Comparison of ENCODE assay signal across 9 cellular contexts in genomic region chr7:73704640-73705550, GRCh38. TPM values are rescaled to one million over a fixed set of nuclear protein-coding genes. Genes with fewer than 3 reads are reported as not detected.
DNase-seq lines count a peak whose midpoint lies in the region; ATAC-seq and TF ChIP-seq lines count a peak whose summit lies in the region.
"Had no signal": no experiment of that assay in that cellular context is flagged by ENCODE, and none has a peak within 500 bp of the region (broad histone marks: within the 10 kb centered on the region; RNA-seq: fewer than 3 reads in every experiment).

No MANE protein-coding gene starts in this region.

- no peak overlapping the region for H3K4me3 ChIP-seq in HEK293 (ENCODE audit: low read depth, low read length)
- H3K4me3 ChIP-seq in fibroblast of pulmonary artery (replicated peaks; ENCODE audit: low read depth, low read length): no peak overlapping the region
- H3K4me3 ChIP-seq in stomach smooth muscle (ENCODE audit: low read length in 2 of 2): peak overlapping the region in 1 of 2 donors; percentile 43
- no peak overlapping the region for H3K4me3 ChIP-seq in tibial nerve

- no peak overlapping the region for H3K4me3 Mint-ChIP-seq in activated naive CD8-positive, alpha-beta T cell treated with anti-CD3 and anti-CD28 coated beads, Interleukin-2, amount 50 U/mL, for 24 hours

- ATAC-seq in SK-N-SH treated with all-trans-retinoic acid at 6 μM for 48 hours (peak; percentile 24), GM21576 (IDR thresholded peaks at IDR 0.05; ENCODE audit: unreplicated experiment) (no peak)
- no peak for ATAC-seq in activated naive CD8-positive, alpha-beta T cell treated with anti-CD3 and anti-CD28 coated beads, Interleukin-2, amount 50 U/mL, for 24 hours

- no peak for TF ChIP-seq CTCF in HEK293 (tag by site-specific recombination; IDR thresholded peaks at IDR 0.05)
- no peak for TF ChIP-seq CTCF in fibroblast of pulmonary artery (IDR thresholded peaks at IDR 0.05; ENCODE audit: low read length, missing control alignments)
- TF ChIP-seq CTCF in tibial nerve (IDR thresholded peaks at IDR 0.05): no peak

- POLR2A ChIA-PET in HEK293 (lab: Yijun Ruan, JAX): interaction anchor here (0.6 kb wide), 1 partner anchor 11 kb away, joined by 3 read pairs; no protein-coding TSS in a partner anchor

- TF ChIP-seq EP300 in tibial nerve (IDR thresholded peaks at IDR 0.05): no peak

- H3K27ac ChIP-seq in HEK293 (ENCODE audit: extremely low read depth, low read depth, low read length) (no peak overlapping the region), stomach smooth muscle (ENCODE audit: low read length) (peak overlapping the region; percentile 46), tibial nerve (no peak overlapping the region)

- peaks cover 14% of the 10 kb centered on the region for H3K4me1 Mint-ChIP-seq in activated naive CD8-positive, alpha-beta T cell treated with anti-CD3 and anti-CD28 coated beads, Interleukin-2, amount 50 U/mL, for 24 hours

- H3K27ac Mint-ChIP-seq in activated naive CD8-positive, alpha-beta T cell treated with anti-CD3 and anti-CD28 coated beads, Interleukin-2, amount 50 U/mL, for 24 hours: no peak overlapping the region

- peak; percentile 55 for DNase-seq in fibroblast of pulmonary artery (ENCODE audit: low read depth)
- no peak for DNase-seq in tibial nerve (ENCODE audit: low spot score in 2 of 2)
- no peak for DNase-seq in activated naive CD8-positive, alpha-beta T cell treated with anti-CD3 and anti-CD28 coated beads, Interleukin-2, amount 50 U/mL, for 24 hours
- DNase-seq in cerebellar cortex (ENCODE audit: low spot score): no peak
- DNase-seq: RPMI8226 had no signal

- H3K27me3 ChIP-seq in stomach smooth muscle (ENCODE audit: control insufficient read depth in 1 of 2, insufficient read depth in 2 of 2, low read length in 2 of 2) (no peaks in the 10 kb centered on the region), tibial nerve (no peaks in the 10 kb centered on the region)

- peak overlapping the region; percentile 21 to 42 for H3K9ac ChIP-seq in stomach smooth muscle (ENCODE audit: low read length in 2 of 2)

- CTCF ChIA-PET in HEK293 (lab: Yijun Ruan, JAX): interaction anchor here (0.6 to 0.7 kb wide), 3 partner anchors 87 to 200 kb away, joined by 3 to 5 read pairs (median 3); no protein-coding TSS in a partner anchor

- H3K9me3 Mint-ChIP-seq in activated naive CD8-positive, alpha-beta T cell treated with anti-CD3 and anti-CD28 coated beads, Interleukin-2, amount 50 U/mL, for 24 hours: no peaks in the 10 kb centered on the region

- H3K9me3 ChIP-seq in HEK293 (ENCODE audit: control insufficient read depth, insufficient read depth, low read depth, low read length): no peaks in the 10 kb centered on the region
- H3K9me3 ChIP-seq in stomach smooth muscle (ENCODE audit: control insufficient read depth in 2 of 2, low read length in 2 of 2): no peaks in the 10 kb centered on the region
- no peaks in the 10 kb centered on the region for H3K9me3 ChIP-seq in tibial nerve

- WGBS in tibial nerve, 2 donors: 77 to 84% methylated on average over 17 to 22 of the region's 23 CpGs

- peaks cover 2% of the 10 kb centered on the region for H3K36me3 Mint-ChIP-seq in activated naive CD8-positive, alpha-beta T cell treated with anti-CD3 and anti-CD28 coated beads, Interleukin-2, amount 50 U/mL, for 24 hours (ENCODE audit: low read depth)

- TF ChIP-seq POLR2A in tibial nerve (IDR thresholded peaks at IDR 0.05): no peak

- H3K4me1 ChIP-seq in HEK293 (ENCODE audit: control insufficient read depth, insufficient read depth, low read length): no peaks in the 10 kb centered on the region
- H3K4me1 ChIP-seq in stomach smooth muscle (ENCODE audit: control insufficient read depth, insufficient read depth, low read length): peaks cover 18% of the 10 kb centered on the region
- peaks cover 0 to 14% (median 0%) of the 10 kb centered on the region in 4 donors for H3K4me1 ChIP-seq in tibial nerve

- H3K27me3 Mint-ChIP-seq in activated naive CD8-positive, alpha-beta T cell treated with anti-CD3 and anti-CD28 coated beads, Interleukin-2, amount 50 U/mL, for 24 hours: no peaks in the 10 kb centered on the region

- peaks cover 0 to 36% of the 10 kb centered on the region in 2 experiments; a peak in 2 of 3 replicates for H3K36me3 ChIP-seq in HEK293 (ENCODE audit: control insufficient read depth in 2 of 2, insufficient read depth in 1 of 2, low read length in 2 of 2)
- H3K36me3 ChIP-seq in stomach smooth muscle (ENCODE audit: control insufficient read depth in 2 of 2, insufficient read depth in 2 of 2, low read length in 2 of 2): peaks cover 5 to 9% of the 10 kb centered on the region in 2 donors
- H3K36me3 ChIP-seq in tibial nerve: peaks cover 0 to 50% (median 0%) of the 10 kb centered on the region in 3 donors

TF ChIP-seq in HEK293, 187 proteins besides CTCF, POLR2A, EP300 and RAD21:
- TF ChIP-seq ZNF654 (tag by site-specific recombination; IDR thresholded peaks at IDR 0.05; ENCODE audit: low read depth) (no peak), GLIS1 (tag by site-specific recombination; IDR thresholded peaks at IDR 0.05) (peak; percentile 95), GLI2 (tag by site-specific recombination; IDR thresholded peaks at IDR 0.05; ENCODE audit: borderline replicate concordance, low read depth) (no peak), GLIS2 (tag by site-specific recombination; IDR thresholded peaks at IDR 0.05) (0 out of 2 replicates have a peak, but pooled peaks have one; percentile 14), ZIC2 (tag by site-specific recombination; IDR thresholded peaks at IDR 0.05) (peak; percentile 64), HOXC10 (CRISPR knock-in tag; IDR thresholded peaks at IDR 0.05) (no peak), ZNF473 (tag by site-specific recombination; IDR thresholded peaks at IDR 0.05) (no peak), KLF10 (tag by site-specific recombination; IDR thresholded peaks at IDR 0.05) (no peak), ZNF76 (tag by site-specific recombination; IDR thresholded peaks at IDR 0.05; ENCODE audit: borderline replicate concordance, low read depth) (no peak), ZNF311 (tag by site-specific recombination; IDR thresholded peaks at IDR 0.05; ENCODE audit: borderline replicate concordance) (no peak)
- TF ChIP-seq, protein P1, sequence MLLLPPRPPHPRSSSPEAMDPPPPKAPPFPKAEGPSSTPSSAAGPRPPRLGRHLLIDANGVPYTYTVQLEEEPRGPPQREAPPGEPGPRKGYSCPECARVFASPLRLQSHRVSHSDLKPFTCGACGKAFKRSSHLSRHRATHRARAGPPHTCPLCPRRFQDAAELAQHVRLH (tag by site-specific recombination; IDR thresholded peaks at IDR 0.05): no peak

TF ChIP-seq in SK-N-SH treated with all-trans-retinoic acid at 6 μM for 48 hours, 23 proteins besides CTCF, POLR2A, EP300 and RAD21:
- TF ChIP-seq, protein P2, sequence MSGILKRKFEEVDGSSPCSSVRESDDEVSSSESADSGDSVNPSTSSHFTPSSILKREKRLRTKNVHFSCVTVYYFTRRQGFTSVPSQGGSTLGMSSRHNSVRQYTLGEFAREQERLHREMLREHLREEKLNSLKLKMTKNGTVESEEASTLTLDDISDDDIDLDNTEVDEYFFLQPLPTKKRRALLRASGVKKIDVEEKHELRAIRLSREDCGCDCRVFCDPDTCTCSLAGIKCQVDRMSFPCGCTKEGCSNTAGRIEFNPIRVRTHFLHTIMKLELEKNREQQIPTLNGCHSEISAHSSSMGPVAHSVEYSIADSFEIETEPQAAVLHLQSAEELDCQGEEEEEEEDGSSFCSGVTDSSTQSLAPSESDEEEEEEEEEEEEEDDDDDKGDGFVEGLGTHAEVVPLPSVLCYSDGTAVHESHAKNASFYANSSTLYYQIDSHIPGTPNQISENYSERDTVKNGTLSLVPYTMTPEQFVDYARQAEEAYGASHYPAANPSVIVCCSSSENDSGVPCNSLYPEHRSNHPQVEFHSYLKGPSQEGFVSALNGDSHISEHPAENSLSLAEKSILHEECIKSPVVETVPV (CRISPR knock-in tag; IDR thresholded peaks at IDR 0.05): no peak
- TF ChIP-seq, protein P3, sequence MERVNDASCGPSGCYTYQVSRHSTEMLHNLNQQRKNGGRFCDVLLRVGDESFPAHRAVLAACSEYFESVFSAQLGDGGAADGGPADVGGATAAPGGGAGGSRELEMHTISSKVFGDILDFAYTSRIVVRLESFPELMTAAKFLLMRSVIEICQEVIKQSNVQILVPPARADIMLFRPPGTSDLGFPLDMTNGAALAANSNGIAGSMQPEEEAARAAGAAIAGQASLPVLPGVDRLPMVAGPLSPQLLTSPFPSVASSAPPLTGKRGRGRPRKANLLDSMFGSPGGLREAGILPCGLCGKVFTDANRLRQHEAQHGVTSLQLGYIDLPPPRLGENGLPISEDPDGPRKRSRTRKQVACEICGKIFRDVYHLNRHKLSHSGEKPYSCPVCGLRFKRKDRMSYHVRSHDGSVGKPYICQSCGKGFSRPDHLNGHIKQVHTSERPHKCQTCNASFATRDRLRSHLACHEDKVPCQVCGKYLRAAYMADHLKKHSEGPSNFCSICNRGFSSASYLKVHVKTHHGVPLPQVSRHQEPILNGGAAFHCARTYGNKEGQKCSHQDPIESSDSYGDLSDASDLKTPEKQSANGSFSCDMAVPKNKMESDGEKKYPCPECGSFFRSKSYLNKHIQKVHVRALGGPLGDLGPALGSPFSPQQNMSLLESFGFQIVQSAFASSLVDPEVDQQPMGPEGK (CRISPR knock-in tag; IDR thresholded peaks at IDR 0.05; ENCODE audit: borderline replicate concordance): peak; percentile 51; the same call in 1 of the 2 replicates

RNA-seq across cellular contexts. Expression of gene STX1A, which starts 14.6 kb away (rescaled TPM):
- 10 to 100 TPM in 2 of 4 donors, 1 to 10 TPM in 2; 3.9 to 19.4 (median 10.8) TPM for total RNA-seq in tibial nerve

RNA-seq across cellular contexts. Expression of gene BUD23, which starts 21.5 kb away (rescaled TPM):
- total RNA-seq in tibial nerve: 10 to 100 TPM; 22.5 to 50.6 (median 39.3) TPM

RNA-seq across cellular contexts. Expression of gene DNAJC30, which starts 21.6 kb away (rescaled TPM):
- total RNA-seq in tibial nerve: 1 to 10 TPM; 2.7 to 8.4 (median 6.3) TPM

RNA-seq across cellular contexts. Expression of gene ABHD11, which starts 33.7 kb away (rescaled TPM):
- 10 to 100 TPM in 2 of 4 donors, 1 to 10 TPM in 2; 7.5 to 19.2 (median 10.9) TPM for total RNA-seq in tibial nerve

RNA-seq across cellular contexts. Expression of gene VPS37D, which starts 37.3 kb away (rescaled TPM):
- 1 to 10 TPM; 1.1 to 4.2 (median 3.4) TPM for total RNA-seq in tibial nerve
